Comparison of ENCODE assay signal across 18 cellular contexts in genomic region chr1:245475116-245475515, GRCh38.
A peak's percentile ranks its signal among the peaks of the same experiment; 100 is the strongest.
DNase-seq lines count a peak whose midpoint lies in the region; ATAC-seq, FAIRE-seq and TF ChIP-seq lines count a peak whose summit lies in the region.
"Had no signal": no experiment of that assay in that cellular context is flagged by ENCODE, and none has a peak within 500 bp of the region (broad histone marks: within the 10 kb centered on the region; RNA-seq: fewer than 3 reads in every experiment).

No MANE protein-coding gene starts in this region.

- intact Hi-C loops in posterior cingulate gyrus (cut with DNase I): no loop called here

- H3K4me3 ChIP-seq in AG09309 (ENCODE audit: control insufficient read depth, low read depth, low read length): no peak overlapping the region
- H3K4me3 ChIP-seq in foreskin fibroblast (ENCODE audit: low read depth in 1 of 2, low read length in 2 of 2): no peak overlapping the region
- H3K4me3 ChIP-seq: GM23338, left ventricle myocardium inferior, vagina had no signal

- TF ChIP-seq CTCF in AG09309 (IDR thresholded peaks at IDR 0.05; ENCODE audit: control insufficient read depth, insufficient read depth, low read depth, low read length, missing control alignments) (no peak), foreskin fibroblast (IDR thresholded peaks at IDR 0.05; ENCODE audit: low read depth, low read length) (no peak)

- ATAC-seq in GM19035 (IDR thresholded peaks at IDR 0.05; ENCODE audit: unreplicated experiment): no peak
- ATAC-seq: GM23338, T-helper 17 cell had no signal

- DNase-seq in AG09309 (ENCODE audit: low read depth) (peak; percentile 7), HT1080 (ENCODE audit: low read depth) (peak; percentile 24), astrocyte of the hippocampus (ENCODE audit: low read depth, low spot score) (peak; percentile 76), foreskin fibroblast (peak; percentile 4 to 15), SW 1271 (lab: John Stamatoyannopoulos, UW) (no peak), H54 (ENCODE audit: insufficient read length, low spot score) (no peak), posterior cingulate gyrus (no peak)
- DNase-seq: activated CD4-positive, CD25-positive, alpha-beta regulatory T cell; activated CD8-positive, alpha-beta memory T cell treated with anti-CD3 and anti-CD28 coated beads for 24 hours; COR-L47; left ventricle myocardium inferior; NCI-H1436; SHP77; stimulated activated CD4-positive, alpha-beta T cell treated with anti-CD3 and anti-CD28 coated beads, Interleukin-4, amount 100 ng/mL, for 1 hour; T-helper 17 cell had no signal

- TF ChIP-seq POLR2A in H54 (IDR thresholded peaks at IDR 0.05; ENCODE audit: low read depth, low read length): no peak

- no peak for FAIRE-seq in H54 (lab: Jason Lieb, UNC)

Comparison
In these comparisons a context has a peak if more than half of its experiments do, and no peak if none do; other contexts are left out.
1. DNase-seq: peak in AG09309 (single experiment), HT1080 (single experiment), astrocyte of the hippocampus (single experiment) and foreskin fibroblast (2 of 2); none in SW 1271 (0 of 2), H54 (single experiment) and posterior cingulate gyrus (0 of 10).